Comparison of ENCODE assay signal across 8 cellular contexts in genomic region chr6:43455034-43455747, GRCh38. TPM values are rescaled to one million over a fixed set of nuclear protein-coding genes. Genes with fewer than 3 reads are reported as not detected.
DNase-seq lines count a peak whose midpoint lies in the region; ATAC-seq lines count a peak whose summit lies in the region.

DLK2 (minus strand) TSS chr6:43455548; CDS start chr6:43454825, 723 bp downstream.

- peak; percentile 26 for DNase-seq in COLO668 (lab: John Stamatoyannopoulos, UW; ENCODE audit: unreplicated experiment)
- peak; percentile 18 for DNase-seq in activated CD4-positive, alpha-beta T cell treated with anti-CD3 and anti-CD28 coated beads for 1 hour
- peak; percentile 13 for DNase-seq in effector CD4-positive, alpha-beta T cell

- H3K4me3 ChIP-seq in mononuclear cell (ENCODE audit: low read length) = peak within 1 kb of the TSS; percentile 37

- H3K4me1 ChIP-seq in mononuclear cell (ENCODE audit: insufficient read depth, low read length) = peaks cover 17% of the 10 kb centered on the region

- H3K27me3 ChIP-seq in mononuclear cell (ENCODE audit: insufficient read depth, low read length) = peaks cover 16% of the 10 kb centered on the region

- ATAC-seq in HG03045 (IDR thresholded peaks at IDR 0.05; ENCODE audit: unreplicated experiment) (peak; percentile 30), GM21447 (IDR thresholded peaks at IDR 0.05; ENCODE audit: unreplicated experiment) (no peak), HG03571 (IDR thresholded peaks at IDR 0.05; ENCODE audit: unreplicated experiment) (no peak)

- peak within 1 kb of the TSS; percentile 45 for H3K27ac ChIP-seq in temporal lobe (ENCODE audit: low read depth, low read length)

- no peaks in the 10 kb centered on the region for H3K9me3 ChIP-seq in mononuclear cell (ENCODE audit: low read depth, low read length)

RNA-seq across cellular contexts. Expression of gene DLK2, which starts in this region (rescaled TPM):
- total RNA-seq in mononuclear cell (0.31 TPM), temporal lobe (4.4 TPM)
